Comparison of ENCODE assay signal across 8 cellular contexts in genomic region chr4:6716958-6717655, GRCh38. TPM values are rescaled to one million over a fixed set of nuclear protein-coding genes. Genes with fewer than 3 reads are reported as not detected.
DNase-seq lines count a peak whose midpoint lies in the region; ATAC-seq, FAIRE-seq and TF ChIP-seq lines count a peak whose summit lies in the region.

No MANE protein-coding gene starts in this region.

- no peak overlapping the region for H2AFZ ChIP-seq in HepG2 (ENCODE audit: low read length)

- intact Hi-C loops in HepG2 (cut with micrococcal nuclease; ENCODE audit: unreplicated experiment) (no loop called here), posterior cingulate gyrus (cut with DNase I) (no loop called here)

- POLR2A ChIA-PET in HepG2 (lab: Yijun Ruan, JAX), result interaction anchor here (0.6 to 4.0 kb wide), 19 partner anchors 9 to 194 kb away, joined by 3 to 23 read pairs (median 4); partner anchors contain the start of genes S100P and TBC1D14

- no peak for ATAC-seq in activated T-cell treated with anti-CD3 and anti-CD28 coated beads, Interleukin-2, amount 50 U/mL, for 4 hours
- no peak for ATAC-seq in activated naive CD8-positive, alpha-beta T cell treated with anti-CD3 and anti-CD28 coated beads, Interleukin-2, amount 50 U/mL, for 24 hours
- no peak for ATAC-seq in HepG2

- TF ChIP-seq CTCF in HepG2 (CRISPR knock-in tag; IDR thresholded peaks at IDR 0.05), result no peak
- no peak for TF ChIP-seq CTCF in tibial nerve (IDR thresholded peaks at IDR 0.05)

- no peaks in the 10 kb centered on the region for H3K9me3 ChIP-seq in HepG2 (ENCODE audit: low read length)
- no peaks in the 10 kb centered on the region for H3K9me3 ChIP-seq in tibial nerve

- peaks cover 28% of the 10 kb centered on the region for H3K4me1 Mint-ChIP-seq in activated T-cell treated with anti-CD3 and anti-CD28 coated beads, Interleukin-2, amount 50 U/mL, for 4 hours (ENCODE audit: low read depth)
- H3K4me1 Mint-ChIP-seq in activated naive CD8-positive, alpha-beta T cell treated with anti-CD3 and anti-CD28 coated beads, Interleukin-2, amount 50 U/mL, for 24 hours, result peaks cover 31% of the 10 kb centered on the region

- CTCF ChIA-PET in HepG2 (lab: Yijun Ruan, JAX; ENCODE audit: low intra/inter-chr PET ratio, low total read pairs), result no interaction called here

- H3K4me3 Mint-ChIP-seq in activated T-cell treated with anti-CD3 and anti-CD28 coated beads, Interleukin-2, amount 50 U/mL, for 4 hours, result peak overlapping the region; percentile 93
- H3K4me3 Mint-ChIP-seq in activated naive CD8-positive, alpha-beta T cell treated with anti-CD3 and anti-CD28 coated beads, Interleukin-2, amount 50 U/mL, for 24 hours, result peak overlapping the region; percentile 91

- H4K20me1 ChIP-seq in HepG2 (ENCODE audit: insufficient read depth, low read length), result 0 out of 2 replicates have a peak, but pooled peaks cover 8% of the 10 kb centered on the region

- TF ChIP-seq POLR2A in HepG2 (IDR thresholded peaks at IDR 0.05; ENCODE audit: insufficient read depth in 1 of 2, low read depth in 2 of 2, low read length in 2 of 2) (no peak), tibial nerve (IDR thresholded peaks at IDR 0.05) (no peak)

- peaks cover 22% of the 10 kb centered on the region for H3K79me2 ChIP-seq in HepG2 (ENCODE audit: insufficient read depth, low read length)

- WGBS in HepG2 (ENCODE audit: low lambda C conversion rate), result 2% methylated on average over 7 of the region's 7 CpGs
- WGBS in tibial nerve, 2 donors, result 13 to 23% methylated on average over 7 of the region's 7 CpGs

- H3K36me3 ChIP-seq in HepG2 (replicated peaks in 1 of 2; ENCODE audit: control insufficient read depth in 1 of 2, insufficient read depth in 2 of 2, low read length in 2 of 2) (no peaks in the 10 kb centered on the region), tibial nerve (peaks cover 0 to 10% (median 0%) of the 10 kb centered on the region in 3 donors)

- no peak for TF ChIP-seq EP300 in HepG2 (IDR thresholded peaks at IDR 0.05; ENCODE audit: low read depth in 2 of 2, low read length in 2 of 2)
- TF ChIP-seq EP300 in HepG2 (CRISPR knock-in tag; IDR thresholded peaks at IDR 0.05; ENCODE audit: borderline replicate concordance), result no peak
- TF ChIP-seq EP300 in tibial nerve (IDR thresholded peaks at IDR 0.05), result no peak

- H3K27me3 ChIP-seq in HepG2 (ENCODE audit: control insufficient read depth in 1 of 2, insufficient read depth in 2 of 2, low read length in 2 of 2), result no peaks in the 10 kb centered on the region
- H3K27me3 ChIP-seq in tibial nerve, result no peaks in the 10 kb centered on the region

- no peaks in the 10 kb centered on the region for H3K27me3 Mint-ChIP-seq in activated T-cell treated with anti-CD3 and anti-CD28 coated beads, Interleukin-2, amount 50 U/mL, for 4 hours (ENCODE audit: low read depth)
- H3K27me3 Mint-ChIP-seq in activated naive CD8-positive, alpha-beta T cell treated with anti-CD3 and anti-CD28 coated beads, Interleukin-2, amount 50 U/mL, for 24 hours, result peaks cover 3% of the 10 kb centered on the region

- peak overlapping the region; percentile 91 for H3K9ac ChIP-seq in HepG2 (ENCODE audit: insufficient read depth, low read depth, low read length)

- in situ Hi-C loops in HepG2 (cut with HindIII; ENCODE audit: extremely low pct_ligation_motif_present, low pct_unique_long_range_greater_than_20kb), result no loop called here

- no TSS peak for BruUV-seq in HepG2 (replicated peaks; lab: Mats Ljungman, UMichigan)

- H3K4me1 ChIP-seq in HepG2 (ENCODE audit: insufficient read depth, low read length), result peaks cover 45% of the 10 kb centered on the region
- peaks cover 0 to 37% (median 25%) of the 10 kb centered on the region in 4 donors for H3K4me1 ChIP-seq in tibial nerve

- DNase-seq in activated T-cell treated with anti-CD3 and anti-CD28 coated beads, Interleukin-2, amount 50 U/mL, for 4 hours, result no peak
- DNase-seq in activated T-cell treated with anti-CD3 and anti-CD28 coated beads for 4 hours, result no peak
- no peak for DNase-seq in activated naive CD8-positive, alpha-beta T cell treated with anti-CD3 and anti-CD28 coated beads, Interleukin-2, amount 50 U/mL, for 24 hours
- no peak for DNase-seq in HepG2 (ENCODE audit: low spot score)
- no peak for DNase-seq in tibial nerve (ENCODE audit: low spot score in 2 of 2)
- DNase-seq in NOMO-1 (lab: John Stamatoyannopoulos, UW; ENCODE audit: unreplicated experiment in 2 of 2), result no peak
- DNase-seq in posterior cingulate gyrus, result no peak
- no peak for DNase-seq in NCI-H510A treated with DMSO at 0.1 percent for 48 hours (lab: John Stamatoyannopoulos, UW)

- H3K36me3 Mint-ChIP-seq in activated T-cell treated with anti-CD3 and anti-CD28 coated beads, Interleukin-2, amount 50 U/mL, for 4 hours (ENCODE audit: insufficient read depth), result peaks cover 5% of the 10 kb centered on the region
- peaks cover 6% of the 10 kb centered on the region for H3K36me3 Mint-ChIP-seq in activated naive CD8-positive, alpha-beta T cell treated with anti-CD3 and anti-CD28 coated beads, Interleukin-2, amount 50 U/mL, for 24 hours (ENCODE audit: low read depth)

- H3K9me3 Mint-ChIP-seq in activated T-cell treated with anti-CD3 and anti-CD28 coated beads, Interleukin-2, amount 50 U/mL, for 4 hours, result no peaks in the 10 kb centered on the region
- H3K9me3 Mint-ChIP-seq in activated naive CD8-positive, alpha-beta T cell treated with anti-CD3 and anti-CD28 coated beads, Interleukin-2, amount 50 U/mL, for 24 hours, result no peaks in the 10 kb centered on the region

- peak overlapping the region; percentile 89 for H3K27ac Mint-ChIP-seq in activated naive CD8-positive, alpha-beta T cell treated with anti-CD3 and anti-CD28 coated beads, Interleukin-2, amount 50 U/mL, for 24 hours

- H3K4me2 ChIP-seq in HepG2 (ENCODE audit: low read depth, low read length), result peak overlapping the region; percentile 99

- H3K27ac ChIP-seq in HepG2 (ENCODE audit: extremely low read length, insufficient read depth, low read length) (peak overlapping the region; percentile 79), tibial nerve (peak overlapping the region; percentile 87 to 96 (median 92))

- no peak for FAIRE-seq in HepG2 (lab: Jason Lieb, UNC)

- H3K4me3 ChIP-seq in HepG2 (replicated peaks in 1 of 3; ENCODE audit: insufficient read depth in 1 of 3, low read depth in 2 of 3, low read length in 3 of 3), result peak overlapping the region; percentile 83 to 93 (median 88)
- peak overlapping the region; percentile 76 to 82 (median 78) for H3K4me3 ChIP-seq in tibial nerve

- TF ChIP-seq RAD21 in HepG2 (CRISPR knock-in tag; IDR thresholded peaks at IDR 0.05), result no peak

RNA-seq across cellular contexts. Expression of gene BLOC1S4, which starts 1.1 kb away (rescaled TPM):
- 10 to 100 TPM; 24.4 to 27.4 (median 26.0) TPM for total RNA-seq in activated T-cell treated with anti-CD3 and anti-CD28 coated beads, Interleukin-2, amount 50 U/mL, for 4 hours
- total RNA-seq in HepG2 (2016; rRNA removed; fragmentation: Illumina TruSeq; extraction: Trizol) (18.7 and 20.9 TPM in 2 replicates), tibial nerve (10 to 100 TPM; 18.0 to 32.8 (median 28.3) TPM)
- total RNA-seq in HepG2 (2016; cell fraction: cytosol; rRNA removed; fragmentation: Illumina TruSeq; extraction: Trizol; ENCODE audit: low read depth), result 4.7 and 6.1 TPM in 2 replicates
- 19.1 and 20.1 TPM in 2 replicates for total RNA-seq in HepG2 (2016; cell fraction: insoluble cytoplasmic fraction; rRNA removed; fragmentation: Illumina TruSeq; extraction: Trizol)
- 11.7 and 12.0 TPM in 2 replicates for total RNA-seq in HepG2 (2016; cell fraction: membrane; rRNA removed; fragmentation: Illumina TruSeq; extraction: Trizol)
- total RNA-seq in HepG2 (2016; cell fraction: nucleus; rRNA removed; fragmentation: Illumina TruSeq; extraction: Trizol), result 7.6 and 7.9 TPM in 2 replicates
- 15.5 and 17.6 TPM in 2 replicates for polyA plus RNA-seq in HepG2 (2011; rRNA removed)
- 19.4 and 26.2 TPM in 2 replicates for polyA plus RNA-seq in HepG2 (2011; cell fraction: cytosol; rRNA removed)
- polyA plus RNA-seq in HepG2 (2011; cell fraction: nucleus; rRNA removed), result 9.3 and 10.5 TPM in 2 replicates
- polyA plus RNA-seq in HepG2 (2012), result 10.5 and 11.1 TPM in 2 replicates
- 3.6 and 4.1 TPM in 2 replicates for polyA plus RNA-seq in HepG2 (2016; cell fraction: cytosol; fragmentation: Illumina TruSeq; extraction: Trizol; ENCODE audit: low read depth)
- 22.2 and 23.4 TPM in 2 replicates for polyA plus RNA-seq in HepG2 (2016; cell fraction: insoluble cytoplasmic fraction; fragmentation: Illumina TruSeq; extraction: Trizol; ENCODE audit: low read depth)
- polyA plus RNA-seq in HepG2 (2016; cell fraction: membrane; fragmentation: Illumina TruSeq; extraction: Trizol; ENCODE audit: low read depth), result 7.5 and 8.0 TPM in 2 replicates
- 10.3 and 14.0 TPM in 2 replicates for polyA plus RNA-seq in HepG2 (2016; cell fraction: nucleus; fragmentation: Illumina TruSeq; extraction: Trizol; ENCODE audit: insufficient read depth, low read depth)
- polyA minus RNA-seq in HepG2 (2011; rRNA and poly(A)+ RNA removed; ENCODE audit: low replicate concordance), result 5.1 and 16.2 TPM in 2 replicates
- polyA minus RNA-seq in HepG2 (2011; cell fraction: cytosol; rRNA and poly(A)+ RNA removed), result 9.3 and 9.9 TPM in 2 replicates
- 5.5 and 7.0 TPM in 2 replicates for polyA minus RNA-seq in HepG2 (2011; cell fraction: nucleus; rRNA and poly(A)+ RNA removed)

RNA-seq across cellular contexts. Expression of gene MRFAP1L1, which starts 7.4 kb away (rescaled TPM):
- 10 to 100 TPM; 47.0 to 53.2 (median 52.4) TPM for total RNA-seq in activated T-cell treated with anti-CD3 and anti-CD28 coated beads, Interleukin-2, amount 50 U/mL, for 4 hours
- total RNA-seq in HepG2 (2016; rRNA removed; fragmentation: Illumina TruSeq; extraction: Trizol), result 76.6 and 124 TPM in 2 replicates
- total RNA-seq in HepG2 (2016; cell fraction: cytosol; rRNA removed; fragmentation: Illumina TruSeq; extraction: Trizol; ENCODE audit: low read depth), result 12.0 and 14.9 TPM in 2 replicates
- 82.6 and 130 TPM in 2 replicates for total RNA-seq in HepG2 (2016; cell fraction: insoluble cytoplasmic fraction; rRNA removed; fragmentation: Illumina TruSeq; extraction: Trizol)
- total RNA-seq in HepG2 (2016; cell fraction: membrane; rRNA removed; fragmentation: Illumina TruSeq; extraction: Trizol), result 36.1 and 39.2 TPM in 2 replicates
- total RNA-seq in HepG2 (2016; cell fraction: nucleus; rRNA removed; fragmentation: Illumina TruSeq; extraction: Trizol), result 35.4 and 41.2 TPM in 2 replicates
- polyA plus RNA-seq in HepG2 (2011; rRNA removed), result 39.9 and 44.8 TPM in 2 replicates
- polyA plus RNA-seq in HepG2 (2011; cell fraction: cytosol; rRNA removed), result 29.0 and 43.5 TPM in 2 replicates
- polyA plus RNA-seq in HepG2 (2011; cell fraction: nucleus; rRNA removed), result 12.5 and 20.0 TPM in 2 replicates
- 55.6 and 62.7 TPM in 2 replicates for polyA plus RNA-seq in HepG2 (2012)
- polyA plus RNA-seq in HepG2 (2016; cell fraction: cytosol; fragmentation: Illumina TruSeq; extraction: Trizol; ENCODE audit: low read depth), result 6.5 and 6.6 TPM in 2 replicates
- polyA plus RNA-seq in HepG2 (2016; cell fraction: insoluble cytoplasmic fraction; fragmentation: Illumina TruSeq; extraction: Trizol; ENCODE audit: low read depth), result 143 and 162 TPM in 2 replicates
- polyA plus RNA-seq in HepG2 (2016; cell fraction: membrane; fragmentation: Illumina TruSeq; extraction: Trizol; ENCODE audit: low read depth), result 21.2 and 21.7 TPM in 2 replicates
- 60.2 and 60.7 TPM in 2 replicates for polyA plus RNA-seq in HepG2 (2016; cell fraction: nucleus; fragmentation: Illumina TruSeq; extraction: Trizol; ENCODE audit: insufficient read depth, low read depth)
- polyA minus RNA-seq in HepG2 (2011; rRNA and poly(A)+ RNA removed; ENCODE audit: low replicate concordance), result 10.4 and 12.8 TPM in 2 replicates
- 13.6 and 15.5 TPM in 2 replicates for polyA minus RNA-seq in HepG2 (2011; cell fraction: cytosol; rRNA and poly(A)+ RNA removed)
- 16.1 and 16.2 TPM in 2 replicates for polyA minus RNA-seq in HepG2 (2011; cell fraction: nucleus; rRNA and poly(A)+ RNA removed)
- total RNA-seq in tibial nerve, result 10 to 100 TPM; 51.6 to 76.6 (median 59.6) TPM

RNA-seq across cellular contexts. Expression of gene S100P, which starts 23.4 kb away (rescaled TPM):
- 1 to 10 TPM in 2 of 3 donors, not detected in 1; 1.3 to 2.8 TPM for total RNA-seq in activated T-cell treated with anti-CD3 and anti-CD28 coated beads, Interleukin-2, amount 50 U/mL, for 4 hours
- 278 and 348 TPM in 2 replicates for total RNA-seq in HepG2 (2016; rRNA removed; fragmentation: Illumina TruSeq; extraction: Trizol)
- 36.9 and 39.1 TPM in 2 replicates for total RNA-seq in HepG2 (2016; cell fraction: cytosol; rRNA removed; fragmentation: Illumina TruSeq; extraction: Trizol; ENCODE audit: low read depth)
- 251 and 366 TPM in 2 replicates for total RNA-seq in HepG2 (2016; cell fraction: insoluble cytoplasmic fraction; rRNA removed; fragmentation: Illumina TruSeq; extraction: Trizol)
- 71.8 and 83.2 TPM in 2 replicates for total RNA-seq in HepG2 (2016; cell fraction: membrane; rRNA removed; fragmentation: Illumina TruSeq; extraction: Trizol)
- total RNA-seq in HepG2 (2016; cell fraction: nucleus; rRNA removed; fragmentation: Illumina TruSeq; extraction: Trizol), result 84.8 and 90.9 TPM in 2 replicates
- 1,649 and 1,898 TPM in 2 replicates for polyA plus RNA-seq in HepG2 (2011; rRNA removed)
- polyA plus RNA-seq in HepG2 (2011; cell fraction: cytosol; rRNA removed), result 422 and 472 TPM in 2 replicates
- polyA plus RNA-seq in HepG2 (2011; cell fraction: nucleus; rRNA removed), result 82.9 and 122 TPM in 2 replicates
- 700 and 2,334 TPM in 2 replicates for polyA plus RNA-seq in HepG2 (2012)
- polyA plus RNA-seq in HepG2 (2016; cell fraction: cytosol; fragmentation: Illumina TruSeq; extraction: Trizol; ENCODE audit: low read depth), result 30.5 and 35.0 TPM in 2 replicates
- polyA plus RNA-seq in HepG2 (2016; cell fraction: insoluble cytoplasmic fraction; fragmentation: Illumina TruSeq; extraction: Trizol; ENCODE audit: low read depth), result 150 and 168 TPM in 2 replicates
- polyA plus RNA-seq in HepG2 (2016; cell fraction: membrane; fragmentation: Illumina TruSeq; extraction: Trizol; ENCODE audit: low read depth), result 38.8 and 42.8 TPM in 2 replicates
- polyA plus RNA-seq in HepG2 (2016; cell fraction: nucleus; fragmentation: Illumina TruSeq; extraction: Trizol; ENCODE audit: insufficient read depth, low read depth), result 79.1 and 81.3 TPM in 2 replicates
- 151 and 198 TPM in 2 replicates for polyA minus RNA-seq in HepG2 (2011; rRNA and poly(A)+ RNA removed; ENCODE audit: low replicate concordance)
- polyA minus RNA-seq in HepG2 (2011; cell fraction: cytosol; rRNA and poly(A)+ RNA removed), result 87.0 and 146 TPM in 2 replicates
- polyA minus RNA-seq in HepG2 (2011; cell fraction: nucleus; rRNA and poly(A)+ RNA removed), result 37.3 and 51.0 TPM in 2 replicates
- not detected for total RNA-seq in tibial nerve

Comparison
In these comparisons a context has a peak if more than half of its experiments do, and no peak if none do; other contexts are left out.
1. RNA of gene S100P, which starts 23.4 kb away (total RNA-seq): 36.9 to 366 TPM in HepG2; 1.3 to 2.8 TPM in activated T-cell treated with anti-CD3 and anti-CD28 coated beads, Interleukin-2, amount 50 U/mL, for 4 hours and not detected in tibial nerve; every median in the first group is over 10 times any median in the second.